ENCODE assay signal across 25 cellular contexts in the genomic region with DNA sequence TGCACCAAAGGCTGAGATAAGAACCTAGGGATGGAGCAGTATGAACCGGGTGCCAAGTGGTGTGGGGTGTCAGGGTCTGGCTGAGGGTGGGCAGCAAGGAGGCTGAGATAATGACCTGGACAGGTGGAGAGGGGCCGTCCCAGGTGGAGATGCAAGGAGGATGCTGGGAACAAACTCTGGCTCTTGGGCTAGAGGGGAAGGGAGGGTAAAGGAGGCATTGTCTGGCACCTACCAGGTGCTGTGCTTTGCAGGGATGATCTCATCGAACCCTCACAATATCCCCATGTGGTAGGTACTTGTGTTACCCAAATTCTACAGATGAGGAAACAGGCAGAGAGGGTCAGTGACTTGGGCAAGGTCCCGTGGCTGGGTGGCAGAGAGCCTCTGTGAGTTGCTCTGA. TPM values are rescaled to one million over a fixed set of nuclear protein-coding genes. Genes with fewer than 3 reads are reported as not detected.
"Had no signal": no experiment of that assay in that cellular context is flagged by ENCODE, and none has a peak within 500 bp of the region (broad histone marks: within the 10 kb centered on the region; RNA-seq: fewer than 3 reads in every experiment).

No MANE protein-coding gene starts in this region.

- H3K36me3 ChIP-seq: WERI-Rb-1 had no signal

- H3K9ac ChIP-seq: KMS-11 had no signal

- H3K4me3 ChIP-seq: SK-N-MC had no signal

- DNase-seq: activated CD4-positive, alpha-beta T cell treated with anti-CD3 and anti-CD28 coated beads for 36 hours; activated CD8-positive, alpha-beta T cell treated with anti-CD3 and anti-CD28 coated beads for 36 hours; activated effector memory CD4-positive, alpha-beta T cell treated with Interleukin-2 at 50 U/mL for 16 hours; activated naive CD4-positive, alpha-beta T cell; activated T-cell treated with anti-CD3 and anti-CD28 coated beads, Interleukin-2, amount 50 U/mL, for 24 hours; caudate nucleus; NCI-H1092 treated with DMSO at 0.1 percent for 48 hours; NCI-H1436; NCI-H1694 treated with DMSO at 0.1 percent for 48 hours; NCI-H2029 treated with DMSO at 0.1 percent for 48 hours; NCI-H345; NCI-H510A; NCI-H526 treated with DMSO at 0.1 percent for 48 hours; T-cell; T-helper 2 cell; T1000; WERI-Rb-1 had no signal

- H3K4me3 Mint-ChIP-seq: activated CD4-positive, alpha-beta T cell treated with anti-CD3 and anti-CD28 coated beads for 36 hours; activated CD8-positive, alpha-beta T cell treated with anti-CD3 and anti-CD28 coated beads for 36 hours; activated T-cell treated with anti-CD3 and anti-CD28 coated beads, Interleukin-2, amount 50 U/mL, for 24 hours; activated T-helper 1 cell treated with anti-CD3 and anti-CD28 coated beads, Interleukin-12 subunit alpha, Interleukin-12 subunit beta, Interleukin-2, Interleukin-4 antibody, amounts not matched to agents 30 ng/mL and 10 ng/mL and 1 ng/mL, durations not matched to agents 14 hours and 24 hours and 36 hours; T-cell had no signal

- H3K36me3 Mint-ChIP-seq: activated naive CD4-positive, alpha-beta T cell treated with anti-CD3 and anti-CD28 coated beads, Interleukin-2, amount 50 U/mL, for 72 hours; T-cell had no signal

- ATAC-seq: activated CD4-positive, alpha-beta T cell treated with anti-CD3 and anti-CD28 coated beads for 36 hours; activated CD8-positive, alpha-beta T cell treated with anti-CD3 and anti-CD28 coated beads for 36 hours; activated naive CD4-positive, alpha-beta T cell treated with anti-CD3 and anti-CD28 coated beads, Interleukin-2, amount 50 U/mL, for 72 hours had no signal

- H3K27ac ChIP-seq: KMS-11, SK-N-MC, WERI-Rb-1 had no signal

- H3K4me2 ChIP-seq: KMS-11 had no signal

- H3K27ac Mint-ChIP-seq: activated CD4-positive, alpha-beta T cell treated with anti-CD3 and anti-CD28 coated beads for 36 hours; activated CD8-positive, alpha-beta T cell treated with anti-CD3 and anti-CD28 coated beads for 36 hours; activated naive CD4-positive, alpha-beta T cell treated with anti-CD3 and anti-CD28 coated beads, Interleukin-2, amount 50 U/mL, for 72 hours; activated T-cell treated with anti-CD3 and anti-CD28 coated beads, Interleukin-2, amount 50 U/mL, for 24 hours; activated T-helper 1 cell treated with anti-CD3 and anti-CD28 coated beads, Interleukin-12 subunit alpha, Interleukin-12 subunit beta, Interleukin-2, Interleukin-4 antibody, amounts not matched to agents 30 ng/mL and 10 ng/mL and 1 ng/mL, durations not matched to agents 14 hours and 24 hours and 36 hours; T-cell had no signal

- H3K9me3 Mint-ChIP-seq: activated CD8-positive, alpha-beta T cell treated with anti-CD3 and anti-CD28 coated beads for 36 hours; activated naive CD4-positive, alpha-beta T cell treated with anti-CD3 and anti-CD28 coated beads, Interleukin-2, amount 50 U/mL, for 72 hours; activated T-cell treated with anti-CD3 and anti-CD28 coated beads, Interleukin-2, amount 50 U/mL, for 24 hours; activated T-helper 1 cell treated with anti-CD3 and anti-CD28 coated beads, Interleukin-12 subunit alpha, Interleukin-12 subunit beta, Interleukin-2, Interleukin-4 antibody, amounts not matched to agents 30 ng/mL and 10 ng/mL and 1 ng/mL, durations not matched to agents 14 hours and 24 hours and 36 hours; T-cell had no signal

RNA-seq across cellular contexts. Expression of a gene that starts 19.9 kb away (rescaled TPM):
- total RNA-seq: activated CD4-positive, alpha-beta T cell treated with anti-CD3 and anti-CD28 coated beads for 36 hours; activated CD8-positive, alpha-beta T cell treated with anti-CD3 and anti-CD28 coated beads for 36 hours; activated naive CD4-positive, alpha-beta T cell treated with anti-CD3 and anti-CD28 coated beads, Interleukin-2, amount 50 U/mL, for 72 hours; activated T-helper 1 cell treated with anti-CD3 and anti-CD28 coated beads, Interleukin-12 subunit alpha, Interleukin-12 subunit beta, Interleukin-2, Interleukin-4 antibody, amounts not matched to agents 30 ng/mL and 10 ng/mL and 1 ng/mL, durations not matched to agents 14 hours and 24 hours and 36 hours; chondrocyte; MCF 10A; T-cell had no signal

RNA-seq across cellular contexts. Expression of a gene that starts 22.8 kb away (rescaled TPM):
- total RNA-seq: activated CD4-positive, alpha-beta T cell treated with anti-CD3 and anti-CD28 coated beads for 36 hours; activated CD8-positive, alpha-beta T cell treated with anti-CD3 and anti-CD28 coated beads for 36 hours; activated naive CD4-positive, alpha-beta T cell treated with anti-CD3 and anti-CD28 coated beads, Interleukin-2, amount 50 U/mL, for 72 hours; activated T-helper 1 cell treated with anti-CD3 and anti-CD28 coated beads, Interleukin-12 subunit alpha, Interleukin-12 subunit beta, Interleukin-2, Interleukin-4 antibody, amounts not matched to agents 30 ng/mL and 10 ng/mL and 1 ng/mL, durations not matched to agents 14 hours and 24 hours and 36 hours; chondrocyte; MCF 10A; OCI-LY7; RPMI7951 had no signal

RNA-seq across cellular contexts. Expression of a gene that starts 34.8 kb away (rescaled TPM):
- total RNA-seq: activated CD4-positive, alpha-beta T cell treated with anti-CD3 and anti-CD28 coated beads for 36 hours; activated naive CD4-positive, alpha-beta T cell treated with anti-CD3 and anti-CD28 coated beads, Interleukin-2, amount 50 U/mL, for 72 hours; activated T-helper 1 cell treated with anti-CD3 and anti-CD28 coated beads, Interleukin-12 subunit alpha, Interleukin-12 subunit beta, Interleukin-2, Interleukin-4 antibody, amounts not matched to agents 30 ng/mL and 10 ng/mL and 1 ng/mL, durations not matched to agents 14 hours and 24 hours and 36 hours; chondrocyte; OCI-LY7; T-cell had no signal

RNA-seq across cellular contexts. Expression of a gene that starts 45.7 kb away (rescaled TPM):
- total RNA-seq: activated CD4-positive, alpha-beta T cell treated with anti-CD3 and anti-CD28 coated beads for 36 hours; activated CD8-positive, alpha-beta T cell treated with anti-CD3 and anti-CD28 coated beads for 36 hours; activated naive CD4-positive, alpha-beta T cell treated with anti-CD3 and anti-CD28 coated beads, Interleukin-2, amount 50 U/mL, for 72 hours; activated T-helper 1 cell treated with anti-CD3 and anti-CD28 coated beads, Interleukin-12 subunit alpha, Interleukin-12 subunit beta, Interleukin-2, Interleukin-4 antibody, amounts not matched to agents 30 ng/mL and 10 ng/mL and 1 ng/mL, durations not matched to agents 14 hours and 24 hours and 36 hours; OCI-LY7 had no signal

RNA-seq across cellular contexts. Expression of a gene that starts 54.5 kb away (rescaled TPM):
- total RNA-seq: activated CD4-positive, alpha-beta T cell treated with anti-CD3 and anti-CD28 coated beads for 36 hours; activated CD8-positive, alpha-beta T cell treated with anti-CD3 and anti-CD28 coated beads for 36 hours; activated naive CD4-positive, alpha-beta T cell treated with anti-CD3 and anti-CD28 coated beads, Interleukin-2, amount 50 U/mL, for 72 hours; activated T-helper 1 cell treated with anti-CD3 and anti-CD28 coated beads, Interleukin-12 subunit alpha, Interleukin-12 subunit beta, Interleukin-2, Interleukin-4 antibody, amounts not matched to agents 30 ng/mL and 10 ng/mL and 1 ng/mL, durations not matched to agents 14 hours and 24 hours and 36 hours; chondrocyte; OCI-LY7 had no signal
